Comparison of ENCODE assay signal across 8 cellular contexts in genomic region chr4:175536852-175537453, GRCh38.
DNase-seq lines count a peak whose midpoint lies in the region; ATAC-seq and TF ChIP-seq lines count a peak whose summit lies in the region.

No MANE protein-coding gene starts in this region.

- H3K27me3 ChIP-seq in WERI-Rb-1 (ENCODE audit: insufficient read depth, low read depth, severe bottlenecking): no peaks in the 10 kb centered on the region

- no TSS peak for BruUV-seq in Calu3 (replicated peaks; lab: Mats Ljungman, UMichigan)

- H3K36me3 Mint-ChIP-seq in Calu3 (ENCODE audit: insufficient read depth, unreplicated experiment): no peaks in the 10 kb centered on the region
- H3K36me3 Mint-ChIP-seq in T-helper 17 cell (ENCODE audit: low read depth): no peaks in the 10 kb centered on the region
- no peaks in the 10 kb centered on the region for H3K36me3 Mint-ChIP-seq in activated CD4-positive, alpha-beta memory T cell treated with anti-CD3 and anti-CD28 coated beads for 36 hours

- H3K27ac Mint-ChIP-seq in Calu3 (ENCODE audit: unreplicated experiment): no peak overlapping the region
- H3K27ac Mint-ChIP-seq in T-helper 17 cell: no peak overlapping the region
- no peak overlapping the region for H3K27ac Mint-ChIP-seq in activated CD4-positive, alpha-beta memory T cell treated with anti-CD3 and anti-CD28 coated beads for 36 hours

- no peak for TF ChIP-seq CTCF in Calu3 (IDR thresholded peaks at IDR 0.05; ENCODE audit: unreplicated experiment)
- TF ChIP-seq CTCF in WERI-Rb-1 (IDR thresholded peaks at IDR 0.05; ENCODE audit: low read depth, low read length): peak; percentile 35; the same call in 1 of the 2 replicates

- intact Hi-C loops in Calu3 (cut with micrococcal nuclease; ENCODE audit: unreplicated experiment): loop anchor here (1.0 to 10.0 kb wide), 4 partner anchors 162 to 773 kb away; no protein-coding TSS in a partner anchor
- intact Hi-C loops in activated CD4-positive, alpha-beta memory T cell treated with anti-CD3 and anti-CD28 coated beads for 36 hours (cut with micrococcal nuclease): loop anchor here (2.0 kb wide), 1 partner anchor 772 kb away; no protein-coding TSS in a partner anchor

- POLR2A ChIA-PET in activated CD4-positive, alpha-beta memory T cell treated with anti-CD3 and anti-CD28 coated beads for 36 hours (lab: Charles Lee): no interaction called here

- peak; percentile 6 for DNase-seq in Calu3
- peak; percentile 87 for DNase-seq in NAMALWA (ENCODE audit: low spot score)
- no peak for DNase-seq in WERI-Rb-1
- DNase-seq in iPS-NIHi11 (ENCODE audit: low spot score): peak; percentile 47
- DNase-seq in activated naive CD4-positive, alpha-beta T cell (lab: John Stamatoyannopoulos, UW): no peak
- no peak for DNase-seq in T-helper 17 cell
- no peak for DNase-seq in activated CD4-positive, alpha-beta memory T cell treated with anti-CD3 and anti-CD28 coated beads for 36 hours

- H3K4me3 ChIP-seq in WERI-Rb-1 (ENCODE audit: low read depth, low read length): no peak overlapping the region

- H3K4me3 Mint-ChIP-seq in Calu3 (ENCODE audit: low read depth, unreplicated experiment) (no peak overlapping the region), T-helper 17 cell (no peak overlapping the region)
- H3K4me3 Mint-ChIP-seq in activated CD4-positive, alpha-beta memory T cell treated with anti-CD3 and anti-CD28 coated beads for 36 hours: no peak overlapping the region

- peaks cover 12% of the 10 kb centered on the region for H3K4me1 Mint-ChIP-seq in Calu3 (ENCODE audit: low read depth, unreplicated experiment)
- no peaks in the 10 kb centered on the region for H3K4me1 Mint-ChIP-seq in T-helper 17 cell
- H3K4me1 Mint-ChIP-seq in activated CD4-positive, alpha-beta memory T cell treated with anti-CD3 and anti-CD28 coated beads for 36 hours (ENCODE audit: low read depth): no peaks in the 10 kb centered on the region

- ATAC-seq in GM21367 (IDR thresholded peaks at IDR 0.05; ENCODE audit: unreplicated experiment) (peak; percentile 83), T-helper 17 cell (no peak)

- CTCF ChIA-PET in Calu3 (lab: Charles Lee): interaction anchor here (0.5 to 0.6 kb wide), 2 partner anchors 284 to 294 kb away, joined by 4 read pairs; no protein-coding TSS in a partner anchor
- CTCF ChIA-PET in activated CD4-positive, alpha-beta memory T cell treated with anti-CD3 and anti-CD28 coated beads for 36 hours (lab: Charles Lee): interaction anchor here (0.7 to 1.9 kb wide), 4 partner anchors 9 to 854 kb away, joined by 3 to 6 read pairs (median 4); no protein-coding TSS in a partner anchor

- H3K27me3 Mint-ChIP-seq in Calu3 (ENCODE audit: unreplicated experiment): no peaks in the 10 kb centered on the region
- no peaks in the 10 kb centered on the region for H3K27me3 Mint-ChIP-seq in T-helper 17 cell
- no peaks in the 10 kb centered on the region for H3K27me3 Mint-ChIP-seq in activated CD4-positive, alpha-beta memory T cell treated with anti-CD3 and anti-CD28 coated beads for 36 hours

- H3K9me3 ChIP-seq in WERI-Rb-1 (ENCODE audit: severe bottlenecking) (peaks cover 7% of the 10 kb centered on the region), T-helper 17 cell (ENCODE audit: control insufficient read depth, low read length, poor library complexity, severe bottlenecking) (no peaks in the 10 kb centered on the region)

- no peak overlapping the region for H3K27ac ChIP-seq in WERI-Rb-1

- H3K36me3 ChIP-seq in WERI-Rb-1: no peaks in the 10 kb centered on the region

- peaks cover under 1% of the 10 kb centered on the region for H3K9me3 Mint-ChIP-seq in Calu3 (ENCODE audit: low read depth, unreplicated experiment)
- peaks cover 4% of the 10 kb centered on the region for H3K9me3 Mint-ChIP-seq in activated CD4-positive, alpha-beta memory T cell treated with anti-CD3 and anti-CD28 coated beads for 36 hours

Comparison
In these comparisons a context has a peak if more than half of its experiments do, and no peak if none do; other contexts are left out.
1. DNase-seq: peak in Calu3 (single experiment), NAMALWA (single experiment) and iPS-NIHi11 (single experiment); none in WERI-Rb-1 (single experiment), activated naive CD4-positive, alpha-beta T cell (0 of 4), T-helper 17 cell (0 of 3) and activated CD4-positive, alpha-beta memory T cell treated with anti-CD3 and anti-CD28 coated beads for 36 hours (single experiment).